ENCODE assay signal across 16 cellular contexts in the genomic region with DNA sequence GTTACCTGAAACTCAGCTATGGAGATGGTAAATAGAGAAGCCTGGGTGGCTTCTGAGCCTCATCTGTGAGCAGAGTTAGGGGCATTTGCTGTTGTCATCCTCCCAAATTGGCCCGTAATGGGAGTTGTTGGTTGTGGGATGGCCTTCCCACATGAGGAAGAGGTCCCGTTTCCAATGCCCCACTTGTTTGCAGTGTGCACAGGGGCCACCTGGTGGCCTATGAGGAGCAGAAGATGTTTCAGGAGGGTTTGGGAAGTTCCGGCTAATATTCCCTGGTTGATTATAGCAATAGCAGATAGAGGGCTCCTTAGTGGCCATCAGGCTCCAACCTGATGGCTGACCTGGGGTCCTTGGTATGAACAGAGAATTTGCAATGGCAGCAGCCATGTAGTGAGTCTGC.
DNase-seq lines count a peak whose midpoint lies in the region; TF ChIP-seq lines count a peak whose summit lies in the region.
"Had no signal": no experiment of that assay in that cellular context is flagged by ENCODE, and none has a peak within 500 bp of the region (broad histone marks: within the 10 kb centered on the region; RNA-seq: fewer than 3 reads in every experiment).

No MANE protein-coding gene starts in this region.

- no peaks in the 10 kb centered on the region for H3K79me2 ChIP-seq in MM.1S (ENCODE audit: low read length)

- H3K4me2 ChIP-seq in MM.1S (ENCODE audit: low read depth, low read length), result no peak overlapping the region

- H3K9me2 ChIP-seq in MM.1S (replicated peaks; ENCODE audit: insufficient read depth, low read length), result no peaks in the 10 kb centered on the region

- no peaks in the 10 kb centered on the region for H3K4me1 Mint-ChIP-seq in endothelial cell (ENCODE audit: unreplicated experiment)
- no peaks in the 10 kb centered on the region for H3K4me1 Mint-ChIP-seq in osteocyte (ENCODE audit: unreplicated experiment)
- H3K4me1 Mint-ChIP-seq: naive thymus-derived CD8-positive, alpha-beta T cell; stimulated activated naive B cell treated with anti-CD40 and anti-IgM and Interleukin-4, amounts not matched to agents 10 μg/mL and 1 μg/mL and 100 μg/mL, for 72 hours had no signal

- no peaks in the 10 kb centered on the region for H3K27me3 ChIP-seq in MM.1S (replicated peaks; ENCODE audit: insufficient read depth, low read length)

- H3K27me3 Mint-ChIP-seq in endothelial cell (ENCODE audit: unreplicated experiment) (no peaks in the 10 kb centered on the region), osteocyte (ENCODE audit: unreplicated experiment) (no peaks in the 10 kb centered on the region)
- H3K27me3 Mint-ChIP-seq: naive thymus-derived CD8-positive, alpha-beta T cell; stimulated activated naive B cell treated with anti-CD40 and anti-IgM and Interleukin-4, amounts not matched to agents 10 μg/mL and 1 μg/mL and 100 μg/mL, for 72 hours had no signal

- H3K36me3 Mint-ChIP-seq in endothelial cell (ENCODE audit: low read depth, unreplicated experiment), result no peaks in the 10 kb centered on the region
- H3K36me3 Mint-ChIP-seq in osteocyte (ENCODE audit: unreplicated experiment), result no peaks in the 10 kb centered on the region
- H3K36me3 Mint-ChIP-seq: activated naive CD4-positive, alpha-beta T cell treated with anti-CD3 and anti-CD28 coated beads, Interleukin-2, amount 50 U/mL, for 72 hours; naive thymus-derived CD8-positive, alpha-beta T cell; stimulated activated naive B cell treated with anti-CD40 and anti-IgM and Interleukin-4, amounts not matched to agents 10 μg/mL and 1 μg/mL and 100 μg/mL, for 72 hours had no signal

- no peak overlapping the region for H3K9ac ChIP-seq in MM.1S (ENCODE audit: low read length)

- no peaks in the 10 kb centered on the region for H3F3A ChIP-seq in MM.1S (ENCODE audit: insufficient read depth, low read length)

- no peaks in the 10 kb centered on the region for H3K9me3 Mint-ChIP-seq in endothelial cell (ENCODE audit: unreplicated experiment)
- peaks cover 5% of the 10 kb centered on the region for H3K9me3 Mint-ChIP-seq in osteocyte (ENCODE audit: unreplicated experiment)

- no peak overlapping the region for H3K4me3 ChIP-seq in MM.1S (ENCODE audit: low read length)

- H3K4me3 Mint-ChIP-seq in endothelial cell (ENCODE audit: unreplicated experiment), result no peak overlapping the region
- H3K4me3 Mint-ChIP-seq in osteocyte (ENCODE audit: unreplicated experiment), result no peak overlapping the region
- H3K4me3 Mint-ChIP-seq: naive thymus-derived CD8-positive, alpha-beta T cell; stimulated activated naive B cell treated with anti-CD40 and anti-IgM and Interleukin-4, amounts not matched to agents 10 μg/mL and 1 μg/mL and 100 μg/mL, for 72 hours had no signal

- H3K4me1 ChIP-seq in MM.1S (ENCODE audit: low read length), result no peaks in the 10 kb centered on the region

- no peaks in the 10 kb centered on the region for H4K20me1 ChIP-seq in MM.1S (ENCODE audit: insufficient read depth, low read length)

- no peaks in the 10 kb centered on the region for H3K9me3 ChIP-seq in MM.1S (replicated peaks; ENCODE audit: insufficient read depth, low read length)

- TF ChIP-seq CTCF in MM.1S (IDR thresholded peaks at IDR 0.05; ENCODE audit: low read length) (peak; percentile 26; the same call in 1 of the 2 replicates), endothelial cell (IDR thresholded peaks at IDR 0.05; ENCODE audit: unreplicated experiment) (peak; percentile 26), osteocyte (IDR thresholded peaks at IDR 0.05) (peak; percentile 38)

- no peak overlapping the region for H2AFZ ChIP-seq in MM.1S (ENCODE audit: low read length)

- no peak overlapping the region for H3K27ac ChIP-seq in MM.1S (ENCODE audit: low read length)

- no peak overlapping the region for H3K27ac Mint-ChIP-seq in endothelial cell (ENCODE audit: unreplicated experiment)
- H3K27ac Mint-ChIP-seq in osteocyte (ENCODE audit: unreplicated experiment), result no peak overlapping the region
- H3K27ac Mint-ChIP-seq: activated naive CD4-positive, alpha-beta T cell treated with anti-CD3 and anti-CD28 coated beads, Interleukin-2, amount 50 U/mL, for 72 hours; naive thymus-derived CD8-positive, alpha-beta T cell; stimulated activated naive B cell treated with anti-CD40 and anti-IgM and Interleukin-4, amounts not matched to agents 10 μg/mL and 1 μg/mL and 100 μg/mL, for 72 hours had no signal

- DNase-seq in DMS 273 (lab: John Stamatoyannopoulos, UW; ENCODE audit: unreplicated experiment) (peak; percentile 59), DMS 273 treated with DMSO at 0.1 percent for 48 hours (lab: John Stamatoyannopoulos, UW) (no peak), MM.1S (no peak), endothelial cell (ENCODE audit: low spot score) (no peak), osteocyte (ENCODE audit: extremely low spot score, unreplicated experiment) (no peak), T1000 (lab: John Stamatoyannopoulos, UW) (no peak), NCI-H2029 (lab: John Stamatoyannopoulos, UW) (no peak), NCI-H345 treated with DMSO at 0.1 percent for 48 hours (lab: John Stamatoyannopoulos, UW; ENCODE audit: unreplicated experiment) (no peak)
- DNase-seq: 8988T; activated CD4-positive, alpha-beta T cell treated with anti-CD3 and anti-CD28 coated beads, Interleukin-2, amount 50 U/mL, for 48 hours; effector memory CD4-positive, alpha-beta T cell; GF-D8; naive thymus-derived CD8-positive, alpha-beta T cell; NCI-H510A treated with DMSO at 0.1 percent for 48 hours; stimulated activated naive B cell treated with anti-CD40 and anti-IgM and Interleukin-4, amounts not matched to agents 10 μg/mL and 1 μg/mL and 100 μg/mL, for 72 hours had no signal

- no peaks in the 10 kb centered on the region for H3K36me3 ChIP-seq in MM.1S (replicated peaks; ENCODE audit: insufficient read depth, low read length)
